29 cellular contexts compared by ENCODE assay signal in the genomic region with DNA sequence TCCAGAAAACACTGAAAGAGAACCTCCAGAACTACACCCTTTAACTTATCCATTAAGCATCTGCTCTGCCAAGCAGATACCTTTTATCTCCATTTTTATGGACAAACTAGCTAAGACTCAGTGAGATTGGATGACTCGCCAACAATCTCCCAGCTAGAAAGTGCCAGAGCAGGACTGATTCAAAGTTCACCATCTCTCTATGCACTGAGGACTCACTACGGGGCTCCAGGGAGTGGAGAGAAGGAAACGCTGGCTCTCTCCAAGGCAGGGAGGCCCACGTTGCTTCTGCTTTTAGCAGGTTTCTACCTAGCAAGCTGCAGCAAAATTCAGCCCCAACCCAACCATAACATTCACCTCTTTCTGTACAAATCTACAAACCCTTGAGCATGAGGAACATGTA. TPM values are rescaled to one million over a fixed set of nuclear protein-coding genes. Genes with fewer than 3 reads are reported as not detected.
"Had no signal": no experiment of that assay in that cellular context is flagged by ENCODE, and none has a peak within 500 bp of the region (broad histone marks: within the 10 kb centered on the region; RNA-seq: fewer than 3 reads in every experiment).

No MANE protein-coding gene starts in this region.

- H3K27ac ChIP-seq: ascending aorta, brain microvascular endothelial cell, right lobe of liver, testis, transverse colon, WERI-Rb-1 had no signal

- DNase-seq: activated CD4-positive, alpha-beta T cell treated with anti-CD3 and anti-CD28 coated beads for 48 hours; activated CD4-positive, alpha-beta T cell treated with anti-CD3 and anti-CD28 coated beads, Interleukin-2, amount 50 U/mL, for 48 hours; activated CD8-positive, alpha-beta memory T cell treated with anti-CD3 and anti-CD28 coated beads for 24 hours; activated effector memory CD4-positive, alpha-beta T cell treated with anti-CD3 and anti-CD28 coated beads, Interleukin-2, amount 50 U/mL, for 16 hours; activated naive CD4-positive, alpha-beta T cell treated with anti-CD3 and anti-CD28 coated beads for 36 hours; activated naive CD8-positive, alpha-beta T cell treated with anti-CD3 and anti-CD28 coated beads, Interleukin-2, amount 10 ng/mL, durations not matched to agents 7 days and 5 days; brain microvascular endothelial cell; central memory CD4-positive, alpha-beta T cell; esophagus squamous epithelium; foreskin melanocyte; glutamatergic neuron; hypothalamus; immature natural killer cell; naive thymus-derived CD8-positive, alpha-beta T cell; posterior cingulate gyrus; right lobe of liver; stimulated activated CD4-positive, alpha-beta T cell treated with anti-CD3 and anti-CD28 coated beads, Interleukin-12 subunit alpha, Interleukin-12 subunit beta, amount 100 ng/mL, for 4 hours; stimulated activated CD4-positive, alpha-beta T cell treated with anti-CD3 and anti-CD28 coated beads, Interleukin-4, amount 100 ng/mL, for 1 hour; stimulated activated naive CD8-positive, alpha-beta T cell treated with anti-CD3 and anti-CD28 coated beads, Interleukin-15, Interleukin-2, amounts not matched to agents 100 U/mL and 50 U/mL, for 24 hours; SW 1271; T-helper 9 cell; testis; transverse colon; WERI-Rb-1 had no signal

- H3K4me3 ChIP-seq: ascending aorta, esophagus squamous epithelium, right lobe of liver, testis, transverse colon had no signal

- H3K27ac Mint-ChIP-seq: activated naive CD4-positive, alpha-beta T cell treated with anti-CD3 and anti-CD28 coated beads for 36 hours; activated naive CD8-positive, alpha-beta T cell treated with anti-CD3 and anti-CD28 coated beads, Interleukin-2, amount 10 ng/mL, durations not matched to agents 7 days and 5 days; activated T-helper 1 cell treated with anti-CD3 and anti-CD28 coated beads, Interleukin-12 subunit alpha, Interleukin-12 subunit beta, Interleukin-2, Interleukin-4 antibody, amounts not matched to agents 30 ng/mL and 10 ng/mL and 1 ng/mL, durations not matched to agents 14 hours and 24 hours and 36 hours; immature natural killer cell; naive thymus-derived CD8-positive, alpha-beta T cell; T-helper 1 cell treated with Interleukin-12 subunit alpha and Interleukin-12 subunit beta and Interleukin-4 antibody, amounts not matched to agents 30 μg/mL and 1 μg/mL, for 36 hours had no signal

- H3K36me3 Mint-ChIP-seq: activated naive CD8-positive, alpha-beta T cell treated with anti-CD3 and anti-CD28 coated beads, Interleukin-2, amount 10 ng/mL, durations not matched to agents 7 days and 5 days; immature natural killer cell; naive thymus-derived CD8-positive, alpha-beta T cell had no signal

- H3K4me3 Mint-ChIP-seq: activated naive CD4-positive, alpha-beta T cell treated with anti-CD3 and anti-CD28 coated beads for 36 hours; activated naive CD8-positive, alpha-beta T cell treated with anti-CD3 and anti-CD28 coated beads, Interleukin-2, amount 10 ng/mL, durations not matched to agents 7 days and 5 days; activated T-helper 1 cell treated with anti-CD3 and anti-CD28 coated beads, Interleukin-12 subunit alpha, Interleukin-12 subunit beta, Interleukin-2, Interleukin-4 antibody, amounts not matched to agents 30 ng/mL and 10 ng/mL and 1 ng/mL, durations not matched to agents 14 hours and 24 hours and 36 hours; immature natural killer cell; naive thymus-derived CD8-positive, alpha-beta T cell; T-helper 1 cell treated with Interleukin-12 subunit alpha and Interleukin-12 subunit beta and Interleukin-4 antibody, amounts not matched to agents 30 μg/mL and 1 μg/mL, for 36 hours had no signal

- H3K27me3 ChIP-seq: ascending aorta, brain microvascular endothelial cell, right lobe of liver, testis, transverse colon had no signal

- H3K4me1 ChIP-seq: right lobe of liver had no signal

- H3K9me3 Mint-ChIP-seq: activated naive CD4-positive, alpha-beta T cell treated with anti-CD3 and anti-CD28 coated beads for 36 hours had no signal

- H3K4me1 Mint-ChIP-seq: activated naive CD8-positive, alpha-beta T cell treated with anti-CD3 and anti-CD28 coated beads, Interleukin-2, amount 10 ng/mL, durations not matched to agents 7 days and 5 days; immature natural killer cell; naive thymus-derived CD8-positive, alpha-beta T cell had no signal

- H3K36me3 ChIP-seq: brain microvascular endothelial cell, esophagus squamous epithelium, right lobe of liver, transverse colon, WERI-Rb-1 had no signal

- H3K9me3 ChIP-seq: ascending aorta, esophagus squamous epithelium, right lobe of liver, testis, transverse colon had no signal

- ATAC-seq: activated CD4-positive, CD25-positive, alpha-beta regulatory T cell treated with anti-CD3 and anti-CD28 coated beads, Interleukin-2, amount 50 U/mL, for 24 hours; left lobe of liver; naive thymus-derived CD8-positive, alpha-beta T cell; right lobe of liver; stimulated activated naive CD8-positive, alpha-beta T cell treated with anti-CD3 and anti-CD28 coated beads, Interleukin-15, Interleukin-2, amounts not matched to agents 100 U/mL and 50 U/mL, for 24 hours had no signal

RNA-seq across cellular contexts. Expression of gene ARHGAP44, which starts 52.8 kb away (rescaled TPM):
- total RNA-seq: activated naive CD8-positive, alpha-beta T cell treated with anti-CD3 and anti-CD28 coated beads, Interleukin-2, amount 10 ng/mL, durations not matched to agents 7 days and 5 days; activated T-helper 1 cell treated with anti-CD3 and anti-CD28 coated beads, Interleukin-12 subunit alpha, Interleukin-12 subunit beta, Interleukin-2, Interleukin-4 antibody, amounts not matched to agents 30 ng/mL and 10 ng/mL and 1 ng/mL, durations not matched to agents 14 hours and 24 hours and 36 hours; naive thymus-derived CD8-positive, alpha-beta T cell had no signal
